Comparison of ENCODE assay signal across 1 cellular context in genomic region chr16:8797364-8798173, GRCh38.
TF ChIP-seq lines count a peak whose summit lies in the region.

PMM2 (plus strand) TSS chr16:8797839; CDS start chr16:8797883, 44 bp downstream.
TMEM186 (minus strand) TSS chr16:8797639; CDS start chr16:8797614, 25 bp downstream.

TF ChIP-seq in HepG2, 621 proteins besides CTCF, POLR2A, EP300 and RAD21 (continued from another document and continues in another):
- TF ChIP-seq POGK (CRISPR knock-in tag; conservative IDR thresholded peaks at IDR 0.05) = peak; percentile 99
- TF ChIP-seq ZFP91 (CRISPR knock-in tag; IDR thresholded peaks at IDR 0.05; ENCODE audit: borderline replicate concordance) = peak; percentile 98
- no peak; the same call in 1 of the 2 replicates for TF ChIP-seq ZNF251 (CRISPR knock-in tag; IDR thresholded peaks at IDR 0.05)
- TF ChIP-seq BCL3 (CRISPR knock-in tag; IDR thresholded peaks at IDR 0.05) = peak; percentile 99
- peak; percentile 93; the same call in 1 of the 2 replicates for TF ChIP-seq CERS6 (CRISPR knock-in tag; IDR thresholded peaks at IDR 0.05)
- TF ChIP-seq NFE2 (CRISPR knock-in tag; IDR thresholded peaks at IDR 0.05) = peak; percentile 9; the same call in 1 of the 2 replicates
- peak; percentile 97 for TF ChIP-seq GATAD1 (CRISPR knock-in tag; IDR thresholded peaks at IDR 0.05)
- peak; percentile 90 for TF ChIP-seq ZNF264 (CRISPR knock-in tag; IDR thresholded peaks at IDR 0.05)
- TF ChIP-seq MAX (IDR thresholded peaks at IDR 0.05) = peak; percentile 100
- no peak for TF ChIP-seq ZNF282 (IDR thresholded peaks at IDR 0.05; ENCODE audit: partially characterized antibody)
- peak; percentile 100 for TF ChIP-seq KMT2A (CRISPR knock-in tag; IDR thresholded peaks at IDR 0.05)
- TF ChIP-seq CEBPB (IDR thresholded peaks at IDR 0.05; ENCODE audit: borderline replicate concordance, low read depth, low read length) = no peak
- TF ChIP-seq RFX1 (IDR thresholded peaks at IDR 0.05) = peak; percentile 87
- peak; percentile 99 for TF ChIP-seq SALL1 (CRISPR knock-in tag; IDR thresholded peaks at IDR 0.05)
- TF ChIP-seq CREB3 (CRISPR knock-in tag; IDR thresholded peaks at IDR 0.05) = peak; percentile 99
- TF ChIP-seq ZNF776 (CRISPR knock-in tag; IDR thresholded peaks at IDR 0.05) = peak; percentile 100
- TF ChIP-seq ZNF337 (CRISPR knock-in tag; IDR thresholded peaks at IDR 0.05; ENCODE audit: borderline replicate concordance, low read depth) = no peak; the same call in 1 of the 2 replicates
- peak; percentile 90 for TF ChIP-seq SP4 (CRISPR knock-in tag; IDR thresholded peaks at IDR 0.05)
- peak; percentile 96 for TF ChIP-seq GLI4 (CRISPR knock-in tag; IDR thresholded peaks at IDR 0.05; ENCODE audit: borderline replicate concordance)
- TF ChIP-seq ESRRA (CRISPR knock-in tag; IDR thresholded peaks at IDR 0.05; ENCODE audit: low read depth) = peak; percentile 92
- no peak for TF ChIP-seq ZNF615 (CRISPR knock-in tag; IDR thresholded peaks at IDR 0.05; ENCODE audit: borderline replicate concordance)
- peak; percentile 96 for TF ChIP-seq XBP1 (CRISPR knock-in tag; IDR thresholded peaks at IDR 0.05)
- TF ChIP-seq ZNF276 (CRISPR knock-in tag; IDR thresholded peaks at IDR 0.05; ENCODE audit: low read depth) = peak; percentile 81
- TF ChIP-seq PHF20 (CRISPR knock-in tag; IDR thresholded peaks at IDR 0.05) = peak; percentile 96
- TF ChIP-seq TCF7 (IDR thresholded peaks at IDR 0.05; ENCODE audit: low read depth) = peak; percentile 5; the same call in 1 of the 2 replicates
- TF ChIP-seq ZNF20 (CRISPR knock-in tag; IDR thresholded peaks at IDR 0.05) = no peak
- TF ChIP-seq KLF16 (CRISPR knock-in tag; IDR thresholded peaks at IDR 0.05) = peak in 1 of 2 experiments; percentile 99; a peak in 3 of 4 replicates
- peak; percentile 76; the same call in 1 of the 2 replicates for TF ChIP-seq SNAPC5 (CRISPR knock-in tag; IDR thresholded peaks at IDR 0.05; ENCODE audit: borderline replicate concordance)
- TF ChIP-seq PAX8 (CRISPR knock-in tag; IDR thresholded peaks at IDR 0.05; ENCODE audit: borderline replicate concordance) = no peak
- peak; percentile 99 for TF ChIP-seq TIGD3 (CRISPR knock-in tag; IDR thresholded peaks at IDR 0.05; ENCODE audit: borderline replicate concordance)
- TF ChIP-seq ZNF350 (CRISPR knock-in tag; IDR thresholded peaks at IDR 0.05; ENCODE audit: borderline replicate concordance, low read depth) = peak; percentile 100
- no peak; the same call in 1 of the 2 replicates for TF ChIP-seq CENPBD1 (CRISPR knock-in tag; IDR thresholded peaks at IDR 0.05; ENCODE audit: borderline replicate concordance, low read depth)
- peak; percentile 99 for TF ChIP-seq ATF7-NPFF (CRISPR knock-in tag; IDR thresholded peaks at IDR 0.05; ENCODE audit: low read depth)
- peak; percentile 91; the same call in 1 of the 2 replicates for TF ChIP-seq ZFP36L2 (CRISPR knock-in tag; IDR thresholded peaks at IDR 0.05)
- TF ChIP-seq FOSL2 (CRISPR knock-in tag; IDR thresholded peaks at IDR 0.05) = peak; percentile 72
- no peak for TF ChIP-seq FOSL1 (CRISPR knock-in tag; IDR thresholded peaks at IDR 0.05; ENCODE audit: borderline replicate concordance)
- peak; percentile 86 for TF ChIP-seq TBL1XR1 (IDR thresholded peaks at IDR 0.05; ENCODE audit: borderline replicate concordance, low read length, partially characterized antibody)
- TF ChIP-seq CCAR2 (optimal IDR thresholded peaks at IDR 0.05; ENCODE audit: low read depth, low read length) = no peak
- peak; percentile 99 for TF ChIP-seq RBFOX2 (IDR thresholded peaks at IDR 0.05; ENCODE audit: low read depth, low read length)
- TF ChIP-seq KAT8 (CRISPR knock-in tag; IDR thresholded peaks at IDR 0.05) = peak; percentile 99
- TF ChIP-seq MEIS2 (CRISPR knock-in tag; IDR thresholded peaks at IDR 0.05) = peak; percentile 92
- TF ChIP-seq PRMT3 (CRISPR knock-in tag; IDR thresholded peaks at IDR 0.05; ENCODE audit: borderline replicate concordance, low read depth) = no peak
- TF ChIP-seq NONO (IDR thresholded peaks at IDR 0.05) = no peak
- TF ChIP-seq NONO (CRISPR knock-in tag; conservative IDR thresholded peaks at IDR 0.05) = peak; percentile 96
- TF ChIP-seq RAD51 (IDR thresholded peaks at IDR 0.05; ENCODE audit: borderline replicate concordance) = no peak
- peak; percentile 86 for TF ChIP-seq SIX4 (CRISPR knock-in tag; IDR thresholded peaks at IDR 0.05)
- TF ChIP-seq FOXJ3 (CRISPR knock-in tag; IDR thresholded peaks at IDR 0.05; ENCODE audit: borderline replicate concordance) = peak; percentile 72; the same call in 1 of the 2 replicates
- TF ChIP-seq U2AF1 (optimal IDR thresholded peaks at IDR 0.05; ENCODE audit: low read depth, low read length) = peak; percentile 99
- TF ChIP-seq RARA (CRISPR knock-in tag; IDR thresholded peaks at IDR 0.05) = 0 out of 2 replicates have a peak, but pooled peaks have one; percentile 53
- peak; percentile 79 for TF ChIP-seq ZNF12 (CRISPR knock-in tag; IDR thresholded peaks at IDR 0.05)
- TF ChIP-seq ZBTB7B (CRISPR knock-in tag; IDR thresholded peaks at IDR 0.05) = 0 out of 2 replicates have a peak, but pooled peaks have one; percentile 33
- no peak for TF ChIP-seq SYNCRIP (IDR thresholded peaks at IDR 0.05; ENCODE audit: insufficient read depth, low read depth, low read length)
- no peak for TF ChIP-seq PHB2 (IDR thresholded peaks at IDR 0.05; ENCODE audit: partially characterized antibody)
- peak; percentile 88 for TF ChIP-seq ZFY (CRISPR knock-in tag; IDR thresholded peaks at IDR 0.05)
- TF ChIP-seq ZMYM4 (CRISPR knock-in tag; IDR thresholded peaks at IDR 0.05) = peak; percentile 93
- TF ChIP-seq LRRFIP1 (CRISPR knock-in tag; conservative IDR thresholded peaks at IDR 0.05) = 0 out of 2 replicates have a peak, but pooled peaks have one; percentile 32
- TF ChIP-seq TP53 (CRISPR knock-in tag; conservative IDR thresholded peaks at IDR 0.05) = peak; percentile 95
- TF ChIP-seq ZNF549 (CRISPR knock-in tag; IDR thresholded peaks at IDR 0.05) = no peak
- TF ChIP-seq BHLHE40 (IDR thresholded peaks at IDR 0.05; ENCODE audit: low read length) = peak; percentile 61; the same call in 1 of the 2 replicates
- TF ChIP-seq MATR3 (CRISPR knock-in tag; IDR thresholded peaks at IDR 0.05) = no peak
- TF ChIP-seq ZBTB25 (CRISPR knock-in tag; IDR thresholded peaks at IDR 0.05) = peak; percentile 96
